8 cellular contexts compared by ENCODE assay signal in genomic region chr1:113930499-113931161, GRCh38. TPM values are rescaled to one million over a fixed set of nuclear protein-coding genes. Genes with fewer than 3 reads are reported as not detected.
DNase-seq lines count a peak whose midpoint lies in the region; ATAC-seq lines count a peak whose summit lies in the region.

No MANE protein-coding gene starts in this region.

- H3K9me3 Mint-ChIP-seq in activated CD4-positive, alpha-beta T cell treated with anti-CD3 and anti-CD28 coated beads, Interleukin-2, amount 10 ng/mL, durations not matched to agents 24 days and 14 days, result peaks cover 4% of the 10 kb centered on the region

- H3F3A ChIP-seq in GM23248 (ENCODE audit: insufficient read depth), result peaks cover 13% of the 10 kb centered on the region; the same call in 1 of the 2 replicates

- H3K4me1 ChIP-seq in GM23248 (ENCODE audit: insufficient read depth), result peaks cover 24% of the 10 kb centered on the region
- H3K4me1 ChIP-seq in duodenal mucosa (ENCODE audit: control insufficient read depth in 1 of 2, insufficient read depth in 2 of 2, low read length in 2 of 2), result peaks cover 28 to 38% of the 10 kb centered on the region in 2 donors
- H3K4me1 ChIP-seq in muscle layer of duodenum (ENCODE audit: control insufficient read depth in 1 of 2, insufficient read depth in 2 of 2, low read length in 2 of 2), result peaks cover 18 to 33% of the 10 kb centered on the region in 2 donors

- H3K27me3 ChIP-seq in GM23248 (replicated peaks; ENCODE audit: insufficient read depth) (no peaks in the 10 kb centered on the region), duodenal mucosa (ENCODE audit: control insufficient read depth in 1 of 2, insufficient read depth in 2 of 2, low read length in 2 of 2) (no peaks in the 10 kb centered on the region), muscle layer of duodenum (ENCODE audit: low read depth, low read length) (no peaks in the 10 kb centered on the region)

- H3K9ac ChIP-seq in GM23248 (peak overlapping the region; percentile 100), duodenal mucosa (ENCODE audit: low read depth in 1 of 2, low read length in 2 of 2) (peak overlapping the region; percentile 94 to 96)

- in situ Hi-C loops in GM23248 (cut with MboI), result loop anchor here (25.0 kb wide), 1 partner anchor 793 kb away; no protein-coding TSS in a partner anchor

- peaks cover 26% of the 10 kb centered on the region for H3K36me3 Mint-ChIP-seq in activated CD4-positive, alpha-beta T cell treated with anti-CD3 and anti-CD28 coated beads, Interleukin-2, amount 10 ng/mL, durations not matched to agents 24 days and 14 days (ENCODE audit: low read depth)

- H3K27ac ChIP-seq in GM23248 (peak overlapping the region; percentile 99), duodenal mucosa (ENCODE audit: low read depth, low read length) (peak overlapping the region; percentile 97), muscle layer of duodenum (ENCODE audit: low read length) (peak overlapping the region; percentile 94)

- H4K20me1 ChIP-seq in GM23248 (ENCODE audit: insufficient read depth), result peaks cover 13% of the 10 kb centered on the region; the same call in 1 of the 2 replicates

- peak; percentile 71 for ATAC-seq in stimulated activated naive CD8-positive, alpha-beta T cell treated with anti-CD3 and anti-CD28 coated beads, Interleukin-15, Interleukin-2, amounts not matched to agents 100 U/mL and 50 U/mL, for 24 hours

- DNase-seq in ELR (ENCODE audit: low read depth), result peak; percentile 86
- DNase-seq in GM23248, result peak; percentile 88
- DNase-seq in M059J (ENCODE audit: low read depth), result peak; percentile 96
- DNase-seq in activated CD4-positive, alpha-beta T cell treated with anti-CD3 and anti-CD28 coated beads, Interleukin-2, amount 10 ng/mL, durations not matched to agents 24 days and 14 days, result peak; percentile 93
- DNase-seq in stimulated activated naive CD8-positive, alpha-beta T cell treated with anti-CD3 and anti-CD28 coated beads, Interleukin-15, Interleukin-2, amounts not matched to agents 100 U/mL and 50 U/mL, for 24 hours, result peak; percentile 72
- DNase-seq in NCI-H1092 treated with DMSO at 0.1 percent for 48 hours (lab: John Stamatoyannopoulos, UW), result no peak

- no peaks in the 10 kb centered on the region for H3K9me2 ChIP-seq in GM23248 (ENCODE audit: insufficient read depth)

- peak overlapping the region; percentile 98 for H3K4me3 Mint-ChIP-seq in activated CD4-positive, alpha-beta T cell treated with anti-CD3 and anti-CD28 coated beads, Interleukin-2, amount 10 ng/mL, durations not matched to agents 24 days and 14 days

- peak overlapping the region; percentile 99 for H3K27ac Mint-ChIP-seq in activated CD4-positive, alpha-beta T cell treated with anti-CD3 and anti-CD28 coated beads, Interleukin-2, amount 10 ng/mL, durations not matched to agents 24 days and 14 days

- peaks cover 60% of the 10 kb centered on the region for H3K79me2 ChIP-seq in GM23248 (ENCODE audit: insufficient read depth)

- H2AFZ ChIP-seq in GM23248, result peak overlapping the region; percentile 97

- H3K36me3 ChIP-seq in GM23248 (ENCODE audit: low read depth) (no peaks in the 10 kb centered on the region), duodenal mucosa (ENCODE audit: control insufficient read depth in 1 of 2, insufficient read depth in 2 of 2, low read length in 2 of 2) (no peaks in the 10 kb centered on the region), muscle layer of duodenum (ENCODE audit: control insufficient read depth in 1 of 2, insufficient read depth in 2 of 2, low read length in 2 of 2) (peaks cover 0 to 21% of the 10 kb centered on the region in 2 donors)

- 2 to 4% methylated on average over 7 to 8 of the region's 8 CpGs for WGBS in GM23248 (ENCODE audit: low coverage in 1 of 2, low lambda C conversion rate in 2 of 2, missing lambda C conversion rate in 2 of 2), 2 experiments

- H3K4me1 Mint-ChIP-seq in activated CD4-positive, alpha-beta T cell treated with anti-CD3 and anti-CD28 coated beads, Interleukin-2, amount 10 ng/mL, durations not matched to agents 24 days and 14 days, result peaks cover 50% of the 10 kb centered on the region

- no peaks in the 10 kb centered on the region for H3K27me3 Mint-ChIP-seq in activated CD4-positive, alpha-beta T cell treated with anti-CD3 and anti-CD28 coated beads, Interleukin-2, amount 10 ng/mL, durations not matched to agents 24 days and 14 days

- no peaks in the 10 kb centered on the region for H3K9me3 ChIP-seq in GM23248 (ENCODE audit: low read depth)
- no peaks in the 10 kb centered on the region for H3K9me3 ChIP-seq in duodenal mucosa (ENCODE audit: control insufficient read depth in 1 of 2, low read length in 2 of 2)
- H3K9me3 ChIP-seq in muscle layer of duodenum (ENCODE audit: control insufficient read depth in 1 of 2, low read length in 2 of 2), result no peaks in the 10 kb centered on the region

- H3K4me3 ChIP-seq in GM23248 (peak overlapping the region; percentile 84), duodenal mucosa (ENCODE audit: low read depth in 1 of 2, low read length in 2 of 2) (peak overlapping the region; percentile 91 to 95), muscle layer of duodenum (ENCODE audit: low read depth in 1 of 2, low read length in 2 of 2) (peak overlapping the region; percentile 84 to 92)

- peak overlapping the region; percentile 91 for H3K4me2 ChIP-seq in GM23248 (ENCODE audit: unreplicated experiment)

- intact Hi-C loops in activated CD4-positive, alpha-beta T cell treated with anti-CD3 and anti-CD28 coated beads, Interleukin-2, amount 10 ng/mL, durations not matched to agents 24 days and 14 days (cut with micrococcal nuclease), result loop anchor here (1.0 to 10.0 kb wide), 7 partner anchors 10 to 976 kb away; partner anchors contain the start of genes CSDE1, MAGI3, OLFML3 and PTPN22

RNA-seq across cellular contexts. Expression of gene HIPK1, which starts 1.5 kb away (rescaled TPM):
- 23.6 and 26.2 TPM in 2 replicates for total RNA-seq in GM23248 (2014; rRNA removed; shearing (Covaris generic))
- 6.1 and 7.6 TPM in 2 replicates for polyA plus RNA-seq in GM23248 (2016; fragmentation: Nextera tagmentation; extraction: Ambion mirVana)
- total RNA-seq in M059J (2014; rRNA removed; shearing (Covaris generic)), result 26.2 and 34.9 TPM in 2 replicates
- 81.3 and 85.9 TPM in 2 replicates for total RNA-seq in activated CD4-positive, alpha-beta T cell treated with anti-CD3 and anti-CD28 coated beads, Interleukin-2, amount 10 ng/mL, durations not matched to agents 24 days and 14 days

RNA-seq across cellular contexts. Expression of gene DCLRE1B, which starts 25.5 kb away (rescaled TPM):
- 4.3 and 6.9 TPM in 2 replicates for total RNA-seq in GM23248 (2014; rRNA removed; shearing (Covaris generic))
- polyA plus RNA-seq in GM23248 (2016; fragmentation: Nextera tagmentation; extraction: Ambion mirVana), result 6.5 and 7.2 TPM in 2 replicates
- total RNA-seq in M059J (2014; rRNA removed; shearing (Covaris generic)), result 16.9 and 19.2 TPM in 2 replicates
- total RNA-seq in activated CD4-positive, alpha-beta T cell treated with anti-CD3 and anti-CD28 coated beads, Interleukin-2, amount 10 ng/mL, durations not matched to agents 24 days and 14 days, result 21.5 and 22.5 TPM in 2 replicates

RNA-seq across cellular contexts. Expression of gene AP4B1, which starts 26.0 kb away (rescaled TPM):
- total RNA-seq in GM23248 (2014; rRNA removed; shearing (Covaris generic)), result 12.9 and 16.1 TPM in 2 replicates
- polyA plus RNA-seq in GM23248 (2016; fragmentation: Nextera tagmentation; extraction: Ambion mirVana), result 9.9 and 11.8 TPM in 2 replicates
- total RNA-seq in M059J (2014; rRNA removed; shearing (Covaris generic)), result 17.9 and 18.9 TPM in 2 replicates
- total RNA-seq in activated CD4-positive, alpha-beta T cell treated with anti-CD3 and anti-CD28 coated beads, Interleukin-2, amount 10 ng/mL, durations not matched to agents 24 days and 14 days, result 41.7 and 42.3 TPM in 2 replicates

RNA-seq across cellular contexts. Expression of gene BCL2L15, which starts 43.2 kb away (rescaled TPM):
- total RNA-seq in GM23248 (2014; rRNA removed; shearing (Covaris generic)), result 0.13 and 0.32 TPM in 2 replicates
- not detected in 2 replicates for polyA plus RNA-seq in GM23248 (2016; fragmentation: Nextera tagmentation; extraction: Ambion mirVana)
- not detected in 2 replicates for total RNA-seq in M059J (2014; rRNA removed; shearing (Covaris generic))
- 0.40 and 1.0 TPM in 2 replicates for total RNA-seq in activated CD4-positive, alpha-beta T cell treated with anti-CD3 and anti-CD28 coated beads, Interleukin-2, amount 10 ng/mL, durations not matched to agents 24 days and 14 days

RNA-seq across cellular contexts. Expression of gene OLFML3, which starts 48.6 kb away (rescaled TPM):
- 156 and 168 TPM in 2 replicates for total RNA-seq in GM23248 (2014; rRNA removed; shearing (Covaris generic))
- polyA plus RNA-seq in GM23248 (2016; fragmentation: Nextera tagmentation; extraction: Ambion mirVana), result 141 and 149 TPM in 2 replicates
- 2.2 and 5.2 TPM in 2 replicates for total RNA-seq in M059J (2014; rRNA removed; shearing (Covaris generic))
- 0.09 TPM in 1 of 2 replicates, not detected in the other for total RNA-seq in activated CD4-positive, alpha-beta T cell treated with anti-CD3 and anti-CD28 coated beads, Interleukin-2, amount 10 ng/mL, durations not matched to agents 24 days and 14 days
